1 cellular context compared by ENCODE assay signal in the genomic region with DNA sequence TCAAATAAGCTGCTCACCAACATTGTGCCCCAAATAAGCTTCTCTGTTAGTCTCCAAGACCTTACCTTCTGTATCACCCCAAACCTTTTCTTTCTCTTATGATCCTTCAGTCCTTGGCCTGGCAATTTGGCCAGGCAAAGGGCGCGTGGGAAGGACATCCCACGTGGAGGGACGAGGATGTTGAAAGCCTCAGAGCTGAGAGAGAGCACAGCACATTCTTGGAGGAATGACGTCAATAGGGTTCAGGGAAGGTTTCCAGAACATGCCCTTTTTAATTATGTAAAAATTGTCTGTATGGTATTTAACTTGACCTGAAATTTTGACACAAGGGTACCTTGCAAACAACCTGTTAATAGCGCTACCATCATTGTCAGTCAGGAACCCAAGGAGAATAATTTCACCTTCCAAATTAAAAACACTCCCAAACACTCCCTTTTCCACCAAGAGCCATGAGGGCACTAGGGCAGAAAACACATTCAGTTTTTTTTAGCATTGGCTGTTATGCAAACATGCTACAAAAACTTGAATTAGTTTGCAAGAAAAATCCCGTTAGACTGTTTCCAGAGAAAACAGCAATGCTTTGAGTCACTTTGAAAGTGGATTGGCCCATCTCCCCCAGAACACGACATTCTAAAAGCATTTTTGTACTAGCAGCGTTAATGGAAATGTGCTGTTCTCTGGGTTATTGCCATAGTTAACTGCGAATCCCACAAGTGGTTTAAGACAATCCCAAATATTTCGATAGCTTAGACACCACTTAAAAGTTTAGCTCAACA.
TF ChIP-seq lines count a peak whose summit lies in the region.

No MANE protein-coding gene starts in this region.

TF ChIP-seq in WTC11, 78 proteins besides CTCF, POLR2A, EP300 and RAD21 (continued from another document):
- TF ChIP-seq, protein P1, sequence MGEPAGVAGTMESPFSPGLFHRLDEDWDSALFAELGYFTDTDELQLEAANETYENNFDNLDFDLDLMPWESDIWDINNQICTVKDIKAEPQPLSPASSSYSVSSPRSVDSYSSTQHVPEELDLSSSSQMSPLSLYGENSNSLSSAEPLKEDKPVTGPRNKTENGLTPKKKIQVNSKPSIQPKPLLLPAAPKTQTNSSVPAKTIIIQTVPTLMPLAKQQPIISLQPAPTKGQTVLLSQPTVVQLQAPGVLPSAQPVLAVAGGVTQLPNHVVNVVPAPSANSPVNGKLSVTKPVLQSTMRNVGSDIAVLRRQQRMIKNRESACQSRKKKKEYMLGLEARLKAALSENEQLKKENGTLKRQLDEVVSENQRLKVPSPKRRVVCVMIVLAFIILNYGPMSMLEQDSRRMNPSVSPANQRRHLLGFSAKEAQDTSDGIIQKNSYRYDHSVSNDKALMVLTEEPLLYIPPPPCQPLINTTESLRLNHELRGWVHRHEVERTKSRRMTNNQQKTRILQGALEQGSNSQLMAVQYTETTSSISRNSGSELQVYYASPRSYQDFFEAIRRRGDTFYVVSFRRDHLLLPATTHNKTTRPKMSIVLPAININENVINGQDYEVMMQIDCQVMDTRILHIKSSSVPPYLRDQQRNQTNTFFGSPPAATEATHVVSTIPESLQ (CRISPR knock-in tag; IDR thresholded peaks at IDR 0.05), result no peak
- TF ChIP-seq RORB (CRISPR knock-in tag; IDR thresholded peaks at IDR 0.05), result no peak
- no peak for TF ChIP-seq ZNF317 (CRISPR knock-in tag; IDR thresholded peaks at IDR 0.05; ENCODE audit: borderline replicate concordance, low read depth)
- no peak for TF ChIP-seq ETV6 (CRISPR knock-in tag; IDR thresholded peaks at IDR 0.05)
- TF ChIP-seq FOXJ3 (CRISPR knock-in tag; IDR thresholded peaks at IDR 0.05; ENCODE audit: borderline replicate concordance), result no peak
- TF ChIP-seq, protein P2, sequence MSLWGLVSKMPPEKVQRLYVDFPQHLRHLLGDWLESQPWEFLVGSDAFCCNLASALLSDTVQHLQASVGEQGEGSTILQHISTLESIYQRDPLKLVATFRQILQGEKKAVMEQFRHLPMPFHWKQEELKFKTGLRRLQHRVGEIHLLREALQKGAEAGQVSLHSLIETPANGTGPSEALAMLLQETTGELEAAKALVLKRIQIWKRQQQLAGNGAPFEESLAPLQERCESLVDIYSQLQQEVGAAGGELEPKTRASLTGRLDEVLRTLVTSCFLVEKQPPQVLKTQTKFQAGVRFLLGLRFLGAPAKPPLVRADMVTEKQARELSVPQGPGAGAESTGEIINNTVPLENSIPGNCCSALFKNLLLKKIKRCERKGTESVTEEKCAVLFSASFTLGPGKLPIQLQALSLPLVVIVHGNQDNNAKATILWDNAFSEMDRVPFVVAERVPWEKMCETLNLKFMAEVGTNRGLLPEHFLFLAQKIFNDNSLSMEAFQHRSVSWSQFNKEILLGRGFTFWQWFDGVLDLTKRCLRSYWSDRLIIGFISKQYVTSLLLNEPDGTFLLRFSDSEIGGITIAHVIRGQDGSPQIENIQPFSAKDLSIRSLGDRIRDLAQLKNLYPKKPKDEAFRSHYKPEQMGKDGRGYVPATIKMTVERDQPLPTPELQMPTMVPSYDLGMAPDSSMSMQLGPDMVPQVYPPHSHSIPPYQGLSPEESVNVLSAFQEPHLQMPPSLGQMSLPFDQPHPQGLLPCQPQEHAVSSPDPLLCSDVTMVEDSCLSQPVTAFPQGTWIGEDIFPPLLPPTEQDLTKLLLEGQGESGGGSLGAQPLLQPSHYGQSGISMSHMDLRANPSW (CRISPR knock-in tag; conservative IDR thresholded peaks at IDR 0.05; ENCODE audit: low read depth), result no peak
- no peak for TF ChIP-seq GRHL2 (CRISPR knock-in tag; IDR thresholded peaks at IDR 0.05; ENCODE audit: insufficient replicate concordance, severe bottlenecking)
